Comparison of ENCODE assay signal across 8 cellular contexts in genomic region chr5:400282-401215, GRCh38. TPM values are rescaled to one million over a fixed set of nuclear protein-coding genes. Genes with fewer than 3 reads are reported as not detected.
DNase-seq lines count a peak whose midpoint lies in the region; ATAC-seq and TF ChIP-seq lines count a peak whose summit lies in the region.

No MANE protein-coding gene starts in this region.

- peak; percentile 3 for DNase-seq in activated CD4-positive, alpha-beta T cell treated with anti-CD3 and anti-CD28 coated beads, Interleukin-2, amount 10 ng/mL, durations not matched to agents 7 days and 5 days
- DNase-seq in activated CD4-positive, alpha-beta T cell treated with anti-CD3 and anti-CD28 coated beads for 4 hours, result no peak
- DNase-seq in T1000 (lab: John Stamatoyannopoulos, UW) (peak; percentile 44), left cardiac atrium (peak; percentile 17), tibial nerve (ENCODE audit: low spot score in 2 of 2) (no peak), NCI-H1092 (lab: John Stamatoyannopoulos, UW) (no peak), testis (no peak)

- H3K27ac Mint-ChIP-seq in activated CD4-positive, alpha-beta T cell treated with anti-CD3 and anti-CD28 coated beads, Interleukin-2, amount 10 ng/mL, durations not matched to agents 7 days and 5 days, result no peak overlapping the region

- TF ChIP-seq POLR2A in tibial nerve (IDR thresholded peaks at IDR 0.05) (no peak), testis (IDR thresholded peaks at IDR 0.05) (no peak)

- intact Hi-C loops in left cardiac atrium (cut with DNase I) (no loop called here), testis (cut with DNase I; ENCODE audit: low total_unique reads) (no loop called here)

- no peaks in the 10 kb centered on the region for H3K9me3 ChIP-seq in tibial nerve
- no peaks in the 10 kb centered on the region for H3K9me3 ChIP-seq in testis

- WGBS in tibial nerve, 2 donors, result 39 to 47% methylated on average over 25 to 27 of the region's 27 CpGs
- WGBS in testis, 2 donors, result 54 to 56% methylated on average over 24 to 27 of the region's 27 CpGs

- ATAC-seq in HG03045 (IDR thresholded peaks at IDR 0.05; ENCODE audit: unreplicated experiment) (peak; percentile 7), left cardiac atrium (no peak)

- H3K9me3 Mint-ChIP-seq in activated CD4-positive, alpha-beta T cell treated with anti-CD3 and anti-CD28 coated beads, Interleukin-2, amount 10 ng/mL, durations not matched to agents 7 days and 5 days, result no peaks in the 10 kb centered on the region

- H3K4me1 ChIP-seq in tibial nerve (peaks cover 0 to 16% (median 14%) of the 10 kb centered on the region in 4 donors), testis (peaks cover 8% of the 10 kb centered on the region)

- H3K36me3 Mint-ChIP-seq in activated CD4-positive, alpha-beta T cell treated with anti-CD3 and anti-CD28 coated beads, Interleukin-2, amount 10 ng/mL, durations not matched to agents 7 days and 5 days (ENCODE audit: low read depth), result peaks cover 37% of the 10 kb centered on the region

- H3K27ac ChIP-seq in tibial nerve (peak overlapping the region in 3 of 4 donors; percentile 28 to 59 (median 28)), testis (peak overlapping the region in 1 of 2 donors; percentile 44)

- peaks cover 45% of the 10 kb centered on the region for H3K4me1 Mint-ChIP-seq in activated CD4-positive, alpha-beta T cell treated with anti-CD3 and anti-CD28 coated beads, Interleukin-2, amount 10 ng/mL, durations not matched to agents 7 days and 5 days

- CTCF ChIA-PET in activated CD4-positive, alpha-beta T cell treated with anti-CD3 and anti-CD28 coated beads, Interleukin-2, amount 10 ng/mL, durations not matched to agents 7 days and 5 days (lab: Charles Lee), result interaction anchor here (1.4 to 2.3 kb wide), 2 partner anchors 13 to 21 kb away, joined by 3 to 5 read pairs; no protein-coding TSS in a partner anchor

- H3K4me3 ChIP-seq in tibial nerve, result peak overlapping the region in 2 of 4 donors; percentile 8 to 39
- no peak overlapping the region for H3K4me3 ChIP-seq in testis

- no peaks in the 10 kb centered on the region for H3K27me3 Mint-ChIP-seq in activated CD4-positive, alpha-beta T cell treated with anti-CD3 and anti-CD28 coated beads, Interleukin-2, amount 10 ng/mL, durations not matched to agents 7 days and 5 days

- TF ChIP-seq CTCF in tibial nerve (IDR thresholded peaks at IDR 0.05) (no peak), testis (IDR thresholded peaks at IDR 0.05) (no peak)

- POLR2A ChIA-PET in activated CD4-positive, alpha-beta T cell treated with anti-CD3 and anti-CD28 coated beads, Interleukin-2, amount 10 ng/mL, durations not matched to agents 7 days and 5 days (lab: Charles Lee), result no interaction called here

- no peaks in the 10 kb centered on the region for H3K27me3 ChIP-seq in tibial nerve
- no peaks in the 10 kb centered on the region for H3K27me3 ChIP-seq in testis

- H3K4me3 Mint-ChIP-seq in activated CD4-positive, alpha-beta T cell treated with anti-CD3 and anti-CD28 coated beads, Interleukin-2, amount 10 ng/mL, durations not matched to agents 7 days and 5 days, result no peak overlapping the region

- H3K36me3 ChIP-seq in tibial nerve (no peaks in the 10 kb centered on the region), testis (ENCODE audit: low read depth, missing control alignments) (no peaks in the 10 kb centered on the region)

- TF ChIP-seq EP300 in tibial nerve (IDR thresholded peaks at IDR 0.05), result no peak

RNA-seq across cellular contexts. Expression of gene EXOC3, which starts 42.4 kb away (rescaled TPM):
- 10 to 100 TPM; 65.5 to 79.0 TPM for total RNA-seq in activated CD4-positive, alpha-beta T cell treated with anti-CD3 and anti-CD28 coated beads, Interleukin-2, amount 10 ng/mL, durations not matched to agents 7 days and 5 days
- 10 to 100 TPM; 41.4 to 42.3 TPM for total RNA-seq in left cardiac atrium
- total RNA-seq in tibial nerve, result 10 to 100 TPM; 53.5 to 98.4 (median 58.8) TPM
- 100 to 1,000 TPM; 120 to 122 TPM for total RNA-seq in testis
- polyA plus RNA-seq in testis (ENCODE audit: insufficient read depth, low read depth, low replicate concordance), result 111 TPM

Comparison
In these comparisons a context has a peak if more than half of its experiments do, and no peak if none do; other contexts are left out.
1. DNase-seq: peak in activated CD4-positive, alpha-beta T cell treated with anti-CD3 and anti-CD28 coated beads, Interleukin-2, amount 10 ng/mL, durations not matched to agents 7 days and 5 days (single experiment), T1000 (single experiment) and left cardiac atrium (single experiment); none in activated CD4-positive, alpha-beta T cell treated with anti-CD3 and anti-CD28 coated beads for 4 hours (0 of 2), tibial nerve (0 of 2), NCI-H1092 (single experiment) and testis (single experiment).